1 cellular context compared by ENCODE assay signal in genomic region chr9:111985315-111985714, GRCh38.
TF ChIP-seq lines count a peak whose summit lies in the region.

No MANE protein-coding gene starts in this region.

TF ChIP-seq in GM23338, 12 proteins besides CTCF, POLR2A, EP300 and RAD21 (continued from another document):
- TF ChIP-seq REST (IDR thresholded peaks at IDR 0.05; ENCODE audit: unreplicated experiment) (no peak), EZH2phosphoT487 (IDR thresholded peaks at IDR 0.05; ENCODE audit: unreplicated experiment) (no peak), POLR2AphosphoS5 (IDR thresholded peaks at IDR 0.05; ENCODE audit: low read depth) (no peak), EZH2 (IDR thresholded peaks at IDR 0.05; ENCODE audit: low read depth, unreplicated experiment) (no peak)
